ENCODE assay signal across 8 cellular contexts in the genomic region with DNA sequence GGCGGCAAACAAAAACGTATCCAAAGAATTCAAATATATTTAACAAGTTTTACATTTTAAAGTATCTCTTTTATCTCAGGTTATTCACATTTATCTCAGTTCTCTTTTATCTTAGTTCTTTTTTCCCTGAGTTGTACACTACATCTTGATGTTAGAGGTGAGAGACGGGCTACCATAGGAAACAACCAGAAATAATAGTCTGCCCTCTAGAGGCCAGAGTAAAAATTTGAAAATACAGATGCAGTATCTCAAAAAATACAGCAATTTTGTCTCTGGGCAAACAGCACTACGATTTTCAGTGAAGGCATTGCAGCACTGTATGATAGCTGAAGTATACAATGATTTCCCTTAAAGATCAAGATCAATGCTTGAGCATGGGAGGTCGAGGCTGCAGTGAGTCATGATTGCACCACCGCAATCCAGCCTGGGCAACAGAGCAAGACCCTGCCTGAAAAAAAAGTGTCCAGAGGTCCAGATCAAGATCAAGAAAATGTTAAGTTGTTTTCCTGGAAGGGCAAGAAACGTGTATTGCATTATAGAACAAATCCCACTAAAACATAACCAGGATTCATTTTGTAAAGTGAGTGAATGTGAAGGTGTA.
A peak's percentile ranks its signal among the peaks of the same experiment; 100 is the strongest.
DNase-seq lines count a peak whose midpoint lies in the region; ATAC-seq and TF ChIP-seq lines count a peak whose summit lies in the region.

No MANE protein-coding gene starts in this region.

- TF ChIP-seq CTCF in GM13977 (IDR thresholded peaks at IDR 0.05; ENCODE audit: extremely low read depth, insufficient read depth, missing control alignments) (peak; percentile 58), PC-9 (conservative IDR thresholded peaks at IDR 0.05) (peak; percentile 93), epithelial cell of proximal tubule (conservative IDR thresholded peaks at IDR 0.05; ENCODE audit: low read depth, low read length) (peak; percentile 67), parathyroid adenoma (IDR thresholded peaks at IDR 0.05) (peak; percentile 75), omental fat pad (IDR thresholded peaks at IDR 0.05) (no peak)

- H3K27me3 ChIP-seq in PC-9 (ENCODE audit: insufficient read depth, low read depth) (no peaks in the 10 kb centered on the region), parathyroid adenoma (ENCODE audit: control insufficient read depth, insufficient read depth, low read length) (no peaks in the 10 kb centered on the region)

- no peaks in the 10 kb centered on the region for H3K79me2 ChIP-seq in PC-9 (ENCODE audit: low read depth)
- no peaks in the 10 kb centered on the region for H3K79me2 ChIP-seq in parathyroid adenoma

- H3K4me2 ChIP-seq in PC-9 (no peak overlapping the region), parathyroid adenoma (ENCODE audit: low read length) (no peak overlapping the region)

- POLR2A ChIA-PET in PC-9 (lab: Charles Lee; ENCODE audit: unreplicated experiment) = interaction anchor here (0.7 kb wide), 1 partner anchor 99 kb away, joined by 8 read pairs; no protein-coding TSS in a partner anchor

- peak; percentile 47 for DNase-seq in AG20443 (ENCODE audit: low spot score)
- peak; percentile 38 for DNase-seq in GM13977 (ENCODE audit: low spot score)
- DNase-seq in PC-9 = peak in 1 of 2 experiments; percentile 45
- DNase-seq in epithelial cell of proximal tubule (ENCODE audit: low read depth) = no peak
- DNase-seq in omental fat pad (ENCODE audit: low spot score) = no peak

- in situ Hi-C loops in GM13977 (cut with MboI; ENCODE audit: low pct_unique_long_range_greater_than_20kb, low sequenced_read_pairs, unreplicated experiment) = loop anchor here (25.0 kb wide), 2 partner anchors 127 to 677 kb away; no protein-coding TSS in a partner anchor

- H3K9me3 ChIP-seq in PC-9 (ENCODE audit: insufficient read depth, low read depth) = no peaks in the 10 kb centered on the region
- no peaks in the 10 kb centered on the region for H3K9me3 ChIP-seq in parathyroid adenoma (ENCODE audit: control insufficient read depth, low read length)

- CTCF ChIA-PET in PC-9 (lab: Charles Lee) = interaction anchor here (0.6 to 0.7 kb wide), 2 partner anchors 90 to 94 kb away, joined by 4 to 11 read pairs; no protein-coding TSS in a partner anchor

- H3K4me1 ChIP-seq in PC-9 (replicated peaks; ENCODE audit: insufficient read depth) (peaks cover 17% of the 10 kb centered on the region), parathyroid adenoma (no peaks in the 10 kb centered on the region)

- H3K27ac ChIP-seq in PC-9 (no peak overlapping the region), parathyroid adenoma (no peak overlapping the region)

- no TSS peak for BruUV-seq in PC-9 (replicated peaks; lab: Mats Ljungman, UMichigan)

- H3K4me3 ChIP-seq in PC-9 (no peak overlapping the region), epithelial cell of proximal tubule (ENCODE audit: low read depth, low read length) (no peak overlapping the region), parathyroid adenoma (ENCODE audit: low read depth, low read length) (no peak overlapping the region)

- no peaks in the 10 kb centered on the region for H4K20me1 ChIP-seq in PC-9 (ENCODE audit: insufficient read depth)

- H2AFZ ChIP-seq in PC-9 (no peak overlapping the region), parathyroid adenoma (no peak overlapping the region)

- H3F3A ChIP-seq in PC-9 (ENCODE audit: insufficient read depth, low read depth) = no peaks in the 10 kb centered on the region

- H3K36me3 ChIP-seq in PC-9 (ENCODE audit: low read depth) (no peaks in the 10 kb centered on the region), parathyroid adenoma (ENCODE audit: control insufficient read depth, insufficient read depth, low read length) (no peaks in the 10 kb centered on the region)

- H3K9ac ChIP-seq in parathyroid adenoma = no peak overlapping the region

- ATAC-seq in HG03442 (IDR thresholded peaks at IDR 0.05; ENCODE audit: unreplicated experiment) = peak; percentile 69
- no peak for ATAC-seq in GM18873 (IDR thresholded peaks at IDR 0.05; ENCODE audit: low FRiP score, unreplicated experiment)
- ATAC-seq in omental fat pad (ENCODE audit: low FRiP score) = no peak

- intact Hi-C loops in PC-9 (cut with micrococcal nuclease; ENCODE audit: unreplicated experiment) = loop anchor here (1.0 to 10.0 kb wide), 4 partner anchors 197 to 1001 kb away; a partner anchor contains a TSS

- H3K9me2 ChIP-seq in PC-9 (ENCODE audit: insufficient read depth) = no peaks in the 10 kb centered on the region

Comparison
In these comparisons a context has a peak if more than half of its experiments do, and no peak if none do; other contexts are left out.
1. DNase-seq: peak in AG20443 (single experiment) and GM13977 (single experiment); none in epithelial cell of proximal tubule (single experiment) and omental fat pad (single experiment).
2. CTCF ChIP-seq: peak in GM13977 (single experiment), PC-9 (single experiment), epithelial cell of proximal tubule (single experiment) and parathyroid adenoma (single experiment); none in omental fat pad (0 of 3).